Comparison of ENCODE assay signal across 14 cellular contexts in genomic region chr4:24044610-24045589, GRCh38.
A peak's percentile ranks its signal among the peaks of the same experiment; 100 is the strongest.
DNase-seq lines count a peak whose midpoint lies in the region; ATAC-seq, FAIRE-seq and TF ChIP-seq lines count a peak whose summit lies in the region.
"Had no signal": no experiment of that assay in that cellular context is flagged by ENCODE, and none has a peak within 500 bp of the region (broad histone marks: within the 10 kb centered on the region; RNA-seq: fewer than 3 reads in every experiment).

No MANE protein-coding gene starts in this region.

- ATAC-seq in left lung: peak; percentile 85
- ATAC-seq in HG03039 (IDR thresholded peaks at IDR 0.05; ENCODE audit: unreplicated experiment): no peak
- ATAC-seq: Panc1 had no signal

- no peak for FAIRE-seq in GM12891 (lab: Jason Lieb, UNC)
- FAIRE-seq: GM12892 had no signal

- no peaks in the 10 kb centered on the region for H3K9me3 ChIP-seq in left lung
- H3K9me3 ChIP-seq: BLaER1 treated with 17β-estradiol and CSF1 and Interleukin-3, amounts not matched to agents 10 nM and 100 nM had no signal

- no peaks in the 10 kb centered on the region for H3K4me1 ChIP-seq in left lung

- no peaks in the 10 kb centered on the region for H3K27me3 ChIP-seq in left lung
- H3K27me3 ChIP-seq: BLaER1 treated with 17β-estradiol and CSF1 and Interleukin-3, amounts not matched to agents 10 nM and 100 nM had no signal

- H3K4me3 ChIP-seq in left lung: no peak overlapping the region
- H3K4me3 ChIP-seq: BLaER1 treated with 17β-estradiol and CSF1 and Interleukin-3, amounts not matched to agents 10 nM and 100 nM had no signal

- peak; percentile 13 to 38 for DNase-seq in NCI-H524 (lab: John Stamatoyannopoulos, UW)
- no peak for DNase-seq in NCI-H524 treated with DMSO at 0.1 percent for 48 hours (lab: John Stamatoyannopoulos, UW)
- DNase-seq in SK-N-DZ (ENCODE audit: low spot score): peak; percentile 26
- DNase-seq in left lung: peak in 1 of 2 donors; percentile 39
- no peak for DNase-seq in activated T-cell treated with anti-CD3 and anti-CD28 coated beads for 4 hours
- DNase-seq in GM12891 (ENCODE audit: insufficient read length, low spot score): no peak
- no peak for DNase-seq in activated gamma-delta T cell treated with Interleukin-2 at 50 U/mL for 16 hours
- DNase-seq: GF-D8, GOT3, HFFc6 had no signal

- no peak for TF ChIP-seq POLR2A in GM12891 (IDR thresholded peaks at IDR 0.05; ENCODE audit: low read depth, low read length)

- no peak overlapping the region for H3K27ac ChIP-seq in left lung
- H3K27ac ChIP-seq: BLaER1 treated with 17β-estradiol and CSF1 and Interleukin-3, amounts not matched to agents 10 nM and 100 nM had no signal

- intact Hi-C loops in left lung (cut with DNase I): no loop called here

- TF ChIP-seq CTCF in left lung (IDR thresholded peaks at IDR 0.05): no peak

- no peaks in the 10 kb centered on the region for H3K36me3 ChIP-seq in left lung
- H3K36me3 ChIP-seq: BLaER1 treated with 17β-estradiol and CSF1 and Interleukin-3, amounts not matched to agents 10 nM and 100 nM had no signal

TF ChIP-seq in GM12891, 5 proteins besides CTCF, POLR2A, EP300 and RAD21:
- TF ChIP-seq POLR2AphosphoS5 (IDR thresholded peaks at IDR 0.05; ENCODE audit: low read depth, low read length) (no peak), PAX5 (IDR thresholded peaks at IDR 0.05; ENCODE audit: insufficient read depth, low read length, severe bottlenecking) (no peak), POU2F2 (IDR thresholded peaks at IDR 0.05; ENCODE audit: low read depth, low read length) (no peak), TAF1 (IDR thresholded peaks at IDR 0.05; ENCODE audit: low read depth, low read length) (no peak), SPI1 (IDR thresholded peaks at IDR 0.05; ENCODE audit: low read depth, low read length) (no peak)

Comparison
In these comparisons a context has a peak if more than half of its experiments do, and no peak if none do; other contexts are left out.
1. DNase-seq: peak in NCI-H524 (2 of 2) and SK-N-DZ (single experiment); none in NCI-H524 treated with DMSO at 0.1 percent for 48 hours (single experiment), activated T-cell treated with anti-CD3 and anti-CD28 coated beads for 4 hours (single experiment), GM12891 (single experiment) and activated gamma-delta T cell treated with Interleukin-2 at 50 U/mL for 16 hours (single experiment).